ENCODE assay signal across 10 cellular contexts in genomic region chr5:371811-372555, GRCh38. TPM values are rescaled to one million over a fixed set of nuclear protein-coding genes. Genes with fewer than 3 reads are reported as not detected.
A peak's percentile ranks its signal among the peaks of the same experiment; 100 is the strongest.
DNase-seq lines count a peak whose midpoint lies in the region; ATAC-seq and TF ChIP-seq lines count a peak whose summit lies in the region.
"Had no signal": no experiment of that assay in that cellular context is flagged by ENCODE, and none has a peak within 500 bp of the region (broad histone marks: within the 10 kb centered on the region; RNA-seq: fewer than 3 reads in every experiment).

No MANE protein-coding gene starts in this region.

- 88% methylated on average over 12 of the region's 12 CpGs for WGBS in esophagus muscularis mucosa

- H3K9me3 ChIP-seq in A673 (ENCODE audit: low read depth, low read length, poor library complexity, severe bottlenecking) = no peaks in the 10 kb centered on the region
- H3K9me3 ChIP-seq in Peyer's patch = no peaks in the 10 kb centered on the region
- no peaks in the 10 kb centered on the region for H3K9me3 ChIP-seq in esophagus muscularis mucosa

- TF ChIP-seq POLR2A in Peyer's patch (IDR thresholded peaks at IDR 0.05) (no peak), esophagus muscularis mucosa (IDR thresholded peaks at IDR 0.05; ENCODE audit: low read depth) (no peak)

- no peak for ATAC-seq in HG03159 (IDR thresholded peaks at IDR 0.05; ENCODE audit: unreplicated experiment)
- ATAC-seq: foreskin keratinocyte had no signal

- BruUV-seq in A673 (replicated peaks; lab: Mats Ljungman, UMichigan) = no TSS peak

- H3K36me3 ChIP-seq in A673 (ENCODE audit: insufficient read depth, low read length, poor library complexity, severe bottlenecking) (no peaks in the 10 kb centered on the region), Peyer's patch (no peaks in the 10 kb centered on the region), esophagus muscularis mucosa (no peaks in the 10 kb centered on the region)

- TF ChIP-seq CTCF in A673 (conservative IDR thresholded peaks at IDR 0.05; ENCODE audit: low read depth, low read length) (no peak), Peyer's patch (IDR thresholded peaks at IDR 0.05) (no peak), esophagus muscularis mucosa (IDR thresholded peaks at IDR 0.05) (no peak)

- TF ChIP-seq EP300 in esophagus muscularis mucosa (IDR thresholded peaks at IDR 0.05) = no peak

- peaks cover 37% of the 10 kb centered on the region for H3K4me1 ChIP-seq in A673 (ENCODE audit: insufficient read depth, low read length, poor library complexity, severe bottlenecking)
- H3K4me1 ChIP-seq in Peyer's patch = peaks cover 0 to 40% (median 16%) of the 10 kb centered on the region in 4 donors
- H3K4me1 ChIP-seq in esophagus muscularis mucosa = peaks cover 5 to 26% (median 16%) of the 10 kb centered on the region in 4 donors
- H3K4me1 ChIP-seq: foreskin keratinocyte had no signal

- H3K27ac ChIP-seq in A673 (ENCODE audit: low read depth, low read length, poor library complexity, severe bottlenecking) (peak overlapping the region; percentile 72), Peyer's patch (peak overlapping the region in 1 of 4 donors; percentile 25), esophagus muscularis mucosa (replicated peaks in 1 of 4) (no peak overlapping the region)
- H3K27ac ChIP-seq: foreskin keratinocyte had no signal

- no peaks in the 10 kb centered on the region for H3K27me3 ChIP-seq in A673 (replicated peaks; ENCODE audit: insufficient read depth, low read depth, low read length, poor library complexity)
- H3K27me3 ChIP-seq in Peyer's patch = peaks cover 0 to 4% of the 10 kb centered on the region in 2 donors
- peaks cover 0 to 36% (median 5%) of the 10 kb centered on the region in 4 donors for H3K27me3 ChIP-seq in esophagus muscularis mucosa

- POLR2A ChIA-PET in A673 (lab: Charles Lee; ENCODE audit: low non-redundant PET) (no interaction called here), HEK293T (lab: Yijun Ruan, JAX) (interaction anchor here (1.1 to 2.0 kb wide), 2 partner anchors 42 to 101 kb away, joined by 4 to 11 read pairs; no protein-coding TSS in a partner anchor)

- CTCF ChIA-PET in A673 (lab: Charles Lee) = no interaction called here
- CTCF ChIA-PET in HEK293T (lab: Yijun Ruan, JAX) = interaction anchor here (1.3 kb wide), 1 partner anchor 42 kb away, joined by 4 read pairs; no protein-coding TSS in a partner anchor

- intact Hi-C loops in A673 (cut with micrococcal nuclease; ENCODE audit: unreplicated experiment) = no loop called here
- intact Hi-C loops in esophagus muscularis mucosa (cut with DNase I) = no loop called here

- DNase-seq in A673 (ENCODE audit: low spot score) = peak; percentile 65
- DNase-seq in EH (ENCODE audit: low read depth) = peak; percentile 48
- peak; percentile 6 to 45 (median 42) for DNase-seq in Peyer's patch
- peak; percentile 83 for DNase-seq in esophagus muscularis mucosa (ENCODE audit: extremely low spot score)
- DNase-seq in HEK293T (ENCODE audit: extremely low spot score) = no peak
- no peak for DNase-seq in DMS 273 (lab: John Stamatoyannopoulos, UW; ENCODE audit: unreplicated experiment)
- no peak for DNase-seq in NAMALWA (ENCODE audit: low spot score)
- DNase-seq: foreskin keratinocyte, naive B cell had no signal

- H3K4me3 ChIP-seq in A673 (ENCODE audit: low read depth, low read length, poor library complexity, severe bottlenecking) (no peak overlapping the region), Peyer's patch (no peak overlapping the region), esophagus muscularis mucosa (no peak overlapping the region)

TF ChIP-seq in HEK293T, 16 proteins besides CTCF, POLR2A, EP300 and RAD21:
- TF ChIP-seq HDGF (IDR thresholded peaks at IDR 0.05; ENCODE audit: borderline replicate concordance) = no peak
- no peak for TF ChIP-seq SP1 (IDR thresholded peaks at IDR 0.05)
- no peak for TF ChIP-seq PKNOX1 (IDR thresholded peaks at IDR 0.05)
- TF ChIP-seq TARDBP (IDR thresholded peaks at IDR 0.05) = no peak
- TF ChIP-seq ARNT (IDR thresholded peaks at IDR 0.05) = no peak
- no peak for TF ChIP-seq L3MBTL2 (conservative IDR thresholded peaks at IDR 0.05)
- TF ChIP-seq CTBP1 (IDR thresholded peaks at IDR 0.05; ENCODE audit: borderline replicate concordance) = no peak
- no peak for TF ChIP-seq LEF1 (IDR thresholded peaks at IDR 0.05; ENCODE audit: borderline replicate concordance)
- TF ChIP-seq ZNF384 (IDR thresholded peaks at IDR 0.05) = no peak
- TF ChIP-seq ELF4 (IDR thresholded peaks at IDR 0.05) = no peak
- TF ChIP-seq FOXA1 (IDR thresholded peaks at IDR 0.05) = no peak
- no peak for TF ChIP-seq FOXK2 (IDR thresholded peaks at IDR 0.05)
- no peak for TF ChIP-seq SUZ12 (IDR thresholded peaks at IDR 0.05)
- TF ChIP-seq FOXM1 (IDR thresholded peaks at IDR 0.05; ENCODE audit: borderline replicate concordance) = no peak
- no peak for TF ChIP-seq NFRKB (IDR thresholded peaks at IDR 0.05)
- no peak for TF ChIP-seq BHLHE40 (IDR thresholded peaks at IDR 0.05; ENCODE audit: borderline replicate concordance)

RNA-seq across cellular contexts. Expression of gene AHRR, which starts 50.5 kb away (rescaled TPM):
- total RNA-seq in A673 (2021) = 2.0 and 2.2 TPM in 2 replicates
- 10 to 100 TPM in 1 of 4 donors, 1 to 10 TPM in 3; 1.6 to 28.1 (median 2.4) TPM for total RNA-seq in Peyer's patch
- total RNA-seq in esophagus muscularis mucosa = 1 to 10 TPM in 2 of 4 donors, under 1 TPM in 2; 0.33 to 5.5 (median 0.86) TPM

Comparison
In these comparisons a context has a peak if more than half of its experiments do, and no peak if none do; other contexts are left out.
1. DNase-seq: peak in A673 (single experiment), EH (single experiment), Peyer's patch (3 of 3) and esophagus muscularis mucosa (single experiment); none in HEK293T (single experiment), DMS 273 (single experiment) and NAMALWA (single experiment).